ENCODE assay signal across 1 cellular context in the genomic region with DNA sequence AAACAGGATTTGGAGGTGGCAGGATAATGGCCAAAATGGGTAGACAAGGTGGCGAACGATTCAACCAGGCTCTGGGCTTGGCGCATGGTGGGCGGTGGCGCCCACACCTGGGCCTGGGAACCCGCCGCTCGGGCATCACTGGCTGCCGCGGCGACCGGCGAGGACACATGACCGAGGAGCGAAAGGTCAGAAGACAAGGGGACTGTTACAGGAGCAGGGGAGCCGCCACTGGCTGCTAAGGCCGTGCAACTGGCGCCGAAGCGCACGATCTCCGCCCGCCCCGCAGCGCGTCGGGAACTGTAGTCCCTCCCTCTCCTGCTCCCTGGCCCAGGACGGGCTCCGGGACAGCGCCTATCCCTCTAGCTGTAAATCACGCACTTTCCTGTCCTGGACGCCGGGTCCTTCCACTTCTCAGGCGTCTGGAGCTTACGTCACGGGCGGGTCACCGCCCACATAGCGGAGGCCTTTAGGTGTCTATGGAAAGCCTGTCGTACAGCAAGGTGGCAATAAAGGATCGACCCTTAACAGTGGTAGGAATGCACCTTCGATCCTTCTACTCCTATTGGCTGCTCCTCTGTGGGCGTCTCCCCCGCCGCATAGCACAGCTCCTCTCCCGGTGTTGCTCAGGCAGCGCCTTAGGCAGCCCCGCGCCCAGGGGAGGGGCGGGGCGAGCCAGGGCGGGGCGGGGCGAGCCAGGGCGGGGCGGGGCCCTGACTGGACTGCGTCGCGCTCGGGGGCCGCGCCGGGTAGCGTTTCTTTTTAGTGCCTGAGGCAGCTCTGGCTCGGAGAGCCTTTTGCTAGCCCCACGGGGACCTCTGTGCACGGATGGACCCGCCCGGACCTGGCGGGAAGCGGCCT.
A peak's percentile ranks its signal among the peaks of the same experiment; 100 is the strongest.
TF ChIP-seq lines count a peak whose summit lies in the region.

A gene with protein sequence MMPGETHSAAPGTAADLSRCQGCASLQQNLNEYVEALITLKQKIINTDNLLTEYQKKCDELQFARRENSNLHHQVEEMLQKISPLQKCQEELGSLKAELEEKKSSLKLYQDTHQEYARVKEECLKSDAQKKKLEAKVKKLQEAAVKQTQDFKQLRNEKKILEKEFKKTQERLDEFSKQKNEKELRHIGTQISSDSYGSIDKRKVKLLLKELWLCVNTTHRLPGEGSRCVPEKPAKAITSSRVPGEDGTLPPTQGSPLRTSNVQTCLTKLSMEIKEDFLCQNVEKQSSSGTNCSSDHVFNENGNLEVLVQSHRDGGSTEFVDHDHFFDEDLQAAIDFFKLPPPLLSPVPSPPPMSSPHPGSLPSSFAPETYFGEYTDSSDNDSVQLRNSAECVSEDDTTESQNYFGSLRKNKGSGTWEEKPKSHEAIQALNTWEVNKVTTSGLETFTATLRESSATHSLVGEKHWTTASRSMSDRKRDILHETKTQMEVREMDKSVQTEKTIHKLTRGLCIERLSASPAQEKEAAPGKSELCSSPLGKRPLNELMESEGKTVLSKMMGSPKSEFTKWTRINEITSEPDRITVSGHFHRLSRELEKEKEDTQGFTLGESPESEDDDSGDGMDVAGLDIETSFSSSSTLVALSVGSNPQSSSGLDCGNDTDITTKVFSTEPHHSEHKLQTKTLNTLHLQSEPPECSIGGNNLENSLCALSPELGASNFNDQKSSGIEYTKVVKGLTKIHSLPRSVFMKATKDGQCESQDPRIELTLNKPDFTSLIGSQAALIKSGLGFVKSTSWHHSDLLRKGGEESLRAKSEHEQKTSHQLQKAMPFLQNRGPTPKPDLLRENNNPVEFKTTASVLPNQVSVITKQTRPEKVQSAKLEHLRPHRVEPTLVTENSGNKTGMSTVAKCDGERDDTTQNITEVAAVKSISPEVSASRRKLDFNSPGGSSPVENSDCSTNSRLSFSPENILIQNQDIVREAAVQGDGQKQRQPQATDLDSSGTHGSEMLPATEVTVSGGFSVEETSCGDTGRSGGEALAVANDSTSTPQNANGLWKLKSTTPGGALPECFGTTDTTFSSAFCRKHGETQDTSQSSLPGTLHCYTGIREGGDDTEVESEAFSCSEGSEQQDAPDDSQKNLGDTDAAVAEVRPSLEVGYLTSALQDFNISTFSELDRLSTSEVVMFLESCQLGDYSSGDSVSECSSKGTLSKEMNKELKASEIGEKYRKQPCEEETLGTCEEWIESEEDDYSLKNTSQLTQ (N-terminal part only) (plus strand): TSS at position 717 of the 858 bp plus-strand sequence. CDS start 239 bp downstream, outside the sequence.

TF ChIP-seq in K562, 482 proteins besides CTCF, POLR2A, EP300 and RAD21 (continued from another document and continues in another):
- TF ChIP-seq CHCHD3 (CRISPR knock-in tag; IDR thresholded peaks at IDR 0.05) (peak; percentile 30; the same call in 1 of the 2 replicates), ZFP36 (IDR thresholded peaks at IDR 0.05; ENCODE audit: low read depth, low read length, partially characterized antibody) (no peak), CCAR2 (IDR thresholded peaks at IDR 0.05; ENCODE audit: low read depth, low read length) (no peak), MECOM (CRISPR knock-in tag; IDR thresholded peaks at IDR 0.05) (no peak), HMG20B (CRISPR knock-in tag; IDR thresholded peaks at IDR 0.05) (peak; percentile 92; the same call in 1 of the 2 replicates), NR2C2 (CRISPR knock-in tag; IDR thresholded peaks at IDR 0.05) (peak; percentile 68), NR2C2 (tag; IDR thresholded peaks at IDR 0.05) (peak; percentile 98), ZNF785 (CRISPR knock-in tag; IDR thresholded peaks at IDR 0.05) (no peak), KLF13 (tag; IDR thresholded peaks at IDR 0.05; ENCODE audit: borderline replicate concordance, low read depth) (peak; percentile 82; the same call in 1 of the 2 replicates), ZNF354B (CRISPR knock-in tag; IDR thresholded peaks at IDR 0.05) (no peak), ZNF3 (CRISPR knock-in tag; IDR thresholded peaks at IDR 0.05) (no peak), RBM25 (IDR thresholded peaks at IDR 0.05; ENCODE audit: low read depth, low read length, severe bottlenecking) (no peak), POLR3G (IDR thresholded peaks at IDR 0.05; ENCODE audit: extremely low read depth, insufficient read length, insufficient replicate concordance) (no peak), ELF2 (CRISPR knock-in tag; IDR thresholded peaks at IDR 0.05) (no peak; the same call in 1 of the 2 replicates), SREBF1 (IDR thresholded peaks at IDR 0.05; ENCODE audit: borderline replicate concordance, low read depth, low read length) (0 out of 2 replicates have a peak, but pooled peaks have one; percentile 10), YY1 (IDR thresholded peaks at IDR 0.05; ENCODE audit: borderline replicate concordance in 1 of 3, control insufficient read depth in 1 of 3, extremely low read depth in 1 of 3, insufficient read depth in 3 of 3, insufficient read length in 1 of 3, insufficient replicate concordance in 2 of 3, low read depth in 1 of 3, low read length in 2 of 3) (peak in 2 of 3 experiments; percentile 53 to 78), MCM3 (IDR thresholded peaks at IDR 0.05) (no peak), ZNF507 (tag; conservative IDR thresholded peaks at IDR 0.05) (no peak), CREBBP (IDR thresholded peaks at IDR 0.05; ENCODE audit: low read depth, low read length) (no peak), CXXC5 (CRISPR knock-in tag; IDR thresholded peaks at IDR 0.05) (peak; percentile 92), SRSF1 (IDR thresholded peaks at IDR 0.05; ENCODE audit: low read depth, low read length) (no peak), HNRNPK (IDR thresholded peaks at IDR 0.05; ENCODE audit: low read depth, low read length, poor library complexity, severe bottlenecking) (no peak), JUND (IDR thresholded peaks at IDR 0.05; ENCODE audit: borderline replicate concordance, low read depth, low read length) (peak; percentile 70; the same call in 1 of the 2 replicates), JUND (tag; IDR thresholded peaks at IDR 0.05; ENCODE audit: borderline replicate concordance, low read depth, low read length) (peak; percentile 39; the same call in 1 of the 3 replicates), NR3C1 (CRISPR knock-in tag; IDR thresholded peaks at IDR 0.05) (no peak), GABPB2 (CRISPR knock-in tag; conservative IDR thresholded peaks at IDR 0.05) (0 out of 2 replicates have a peak, but pooled peaks have one; percentile 69), ZNF668 (CRISPR knock-in tag; IDR thresholded peaks at IDR 0.05) (no peak), ELF4 (CRISPR knock-in tag; IDR thresholded peaks at IDR 0.05) (no peak), CBFA2T2 (conservative IDR thresholded peaks at IDR 0.05) (no peak), ZFPM2 (CRISPR knock-in tag; IDR thresholded peaks at IDR 0.05) (0 out of 2 replicates have a peak, but pooled peaks have one; percentile 30), SAFB2 (IDR thresholded peaks at IDR 0.05; ENCODE audit: borderline replicate concordance, low read depth, low read length, severe bottlenecking) (no peak), HDAC6 (IDR thresholded peaks at IDR 0.05; ENCODE audit: low read depth, low read length) (no peak), ETS2 (tag; IDR thresholded peaks at IDR 0.05; ENCODE audit: borderline replicate concordance, poor library complexity, severe bottlenecking) (no peak), CCNT2 (IDR thresholded peaks at IDR 0.05; ENCODE audit: borderline replicate concordance, extremely low read depth, insufficient read length, low read depth, low read length) (peak; percentile 71), PML (IDR thresholded peaks at IDR 0.05; ENCODE audit: low read length) (no peak), ZNF175 (CRISPR knock-in tag; IDR thresholded peaks at IDR 0.05; ENCODE audit: low read depth) (no peak; the same call in 1 of the 2 replicates), CBX3 (IDR thresholded peaks at IDR 0.05; ENCODE audit: borderline replicate concordance in 1 of 2, low read length in 2 of 2) (no peak), TAF1 (IDR thresholded peaks at IDR 0.05; ENCODE audit: control insufficient read depth, extremely low read depth, insufficient read depth, low read length, severe bottlenecking) (peak; percentile 44), BRD9 (IDR thresholded peaks at IDR 0.05; ENCODE audit: low read depth, partially characterized antibody) (no peak)
- TF ChIP-seq, protein P1, sequence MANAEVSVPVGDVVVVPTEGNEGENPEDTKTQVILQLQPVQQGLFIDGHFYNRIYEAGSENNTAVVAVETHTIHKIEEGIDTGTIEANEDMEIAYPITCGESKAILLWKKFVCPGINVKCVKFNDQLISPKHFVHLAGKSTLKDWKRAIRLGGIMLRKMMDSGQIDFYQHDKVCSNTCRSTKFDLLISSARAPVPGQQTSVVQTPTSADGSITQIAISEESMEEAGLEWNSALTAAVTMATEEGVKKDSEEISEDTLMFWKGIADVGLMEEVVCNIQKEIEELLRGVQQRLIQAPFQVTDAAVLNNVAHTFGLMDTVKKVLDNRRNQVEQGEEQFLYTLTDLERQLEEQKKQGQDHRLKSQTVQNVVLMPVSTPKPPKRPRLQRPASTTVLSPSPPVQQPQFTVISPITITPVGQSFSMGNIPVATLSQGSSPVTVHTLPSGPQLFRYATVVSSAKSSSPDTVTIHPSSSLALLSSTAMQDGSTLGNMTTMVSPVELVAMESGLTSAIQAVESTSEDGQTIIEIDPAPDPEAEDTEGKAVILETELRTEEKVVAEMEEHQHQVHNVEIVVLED (CRISPR knock-in tag; IDR thresholded peaks at IDR 0.05) = peak; percentile 84
- TF ChIP-seq, protein P2, sequence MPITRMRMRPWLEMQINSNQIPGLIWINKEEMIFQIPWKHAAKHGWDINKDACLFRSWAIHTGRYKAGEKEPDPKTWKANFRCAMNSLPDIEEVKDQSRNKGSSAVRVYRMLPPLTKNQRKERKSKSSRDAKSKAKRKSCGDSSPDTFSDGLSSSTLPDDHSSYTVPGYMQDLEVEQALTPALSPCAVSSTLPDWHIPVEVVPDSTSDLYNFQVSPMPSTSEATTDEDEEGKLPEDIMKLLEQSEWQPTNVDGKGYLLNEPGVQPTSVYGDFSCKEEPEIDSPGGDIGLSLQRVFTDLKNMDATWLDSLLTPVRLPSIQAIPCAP (CRISPR knock-in tag; IDR thresholded peaks at IDR 0.05; ENCODE audit: borderline replicate concordance) = no peak
- TF ChIP-seq, protein P3, sequence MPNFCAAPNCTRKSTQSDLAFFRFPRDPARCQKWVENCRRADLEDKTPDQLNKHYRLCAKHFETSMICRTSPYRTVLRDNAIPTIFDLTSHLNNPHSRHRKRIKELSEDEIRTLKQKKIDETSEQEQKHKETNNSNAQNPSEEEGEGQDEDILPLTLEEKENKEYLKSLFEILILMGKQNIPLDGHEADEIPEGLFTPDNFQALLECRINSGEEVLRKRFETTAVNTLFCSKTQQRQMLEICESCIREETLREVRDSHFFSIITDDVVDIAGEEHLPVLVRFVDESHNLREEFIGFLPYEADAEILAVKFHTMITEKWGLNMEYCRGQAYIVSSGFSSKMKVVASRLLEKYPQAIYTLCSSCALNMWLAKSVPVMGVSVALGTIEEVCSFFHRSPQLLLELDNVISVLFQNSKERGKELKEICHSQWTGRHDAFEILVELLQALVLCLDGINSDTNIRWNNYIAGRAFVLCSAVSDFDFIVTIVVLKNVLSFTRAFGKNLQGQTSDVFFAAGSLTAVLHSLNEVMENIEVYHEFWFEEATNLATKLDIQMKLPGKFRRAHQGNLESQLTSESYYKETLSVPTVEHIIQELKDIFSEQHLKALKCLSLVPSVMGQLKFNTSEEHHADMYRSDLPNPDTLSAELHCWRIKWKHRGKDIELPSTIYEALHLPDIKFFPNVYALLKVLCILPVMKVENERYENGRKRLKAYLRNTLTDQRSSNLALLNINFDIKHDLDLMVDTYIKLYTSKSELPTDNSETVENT (CRISPR knock-in tag; IDR thresholded peaks at IDR 0.05) = peak; percentile 91
- TF ChIP-seq, protein P4, sequence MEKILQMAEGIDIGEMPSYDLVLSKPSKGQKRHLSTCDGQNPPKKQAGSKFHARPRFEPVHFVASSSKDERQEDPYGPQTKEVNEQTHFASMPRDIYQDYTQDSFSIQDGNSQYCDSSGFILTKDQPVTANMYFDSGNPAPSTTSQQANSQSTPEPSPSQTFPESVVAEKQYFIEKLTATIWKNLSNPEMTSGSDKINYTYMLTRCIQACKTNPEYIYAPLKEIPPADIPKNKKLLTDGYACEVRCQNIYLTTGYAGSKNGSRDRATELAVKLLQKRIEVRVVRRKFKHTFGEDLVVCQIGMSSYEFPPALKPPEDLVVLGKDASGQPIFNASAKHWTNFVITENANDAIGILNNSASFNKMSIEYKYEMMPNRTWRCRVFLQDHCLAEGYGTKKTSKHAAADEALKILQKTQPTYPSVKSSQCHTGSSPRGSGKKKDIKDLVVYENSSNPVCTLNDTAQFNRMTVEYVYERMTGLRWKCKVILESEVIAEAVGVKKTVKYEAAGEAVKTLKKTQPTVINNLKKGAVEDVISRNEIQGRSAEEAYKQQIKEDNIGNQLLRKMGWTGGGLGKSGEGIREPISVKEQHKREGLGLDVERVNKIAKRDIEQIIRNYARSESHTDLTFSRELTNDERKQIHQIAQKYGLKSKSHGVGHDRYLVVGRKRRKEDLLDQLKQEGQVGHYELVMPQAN (IDR thresholded peaks at IDR 0.05; ENCODE audit: borderline replicate concordance) = no peak; the same call in 1 of the 2 replicates
- TF ChIP-seq, protein P5, sequence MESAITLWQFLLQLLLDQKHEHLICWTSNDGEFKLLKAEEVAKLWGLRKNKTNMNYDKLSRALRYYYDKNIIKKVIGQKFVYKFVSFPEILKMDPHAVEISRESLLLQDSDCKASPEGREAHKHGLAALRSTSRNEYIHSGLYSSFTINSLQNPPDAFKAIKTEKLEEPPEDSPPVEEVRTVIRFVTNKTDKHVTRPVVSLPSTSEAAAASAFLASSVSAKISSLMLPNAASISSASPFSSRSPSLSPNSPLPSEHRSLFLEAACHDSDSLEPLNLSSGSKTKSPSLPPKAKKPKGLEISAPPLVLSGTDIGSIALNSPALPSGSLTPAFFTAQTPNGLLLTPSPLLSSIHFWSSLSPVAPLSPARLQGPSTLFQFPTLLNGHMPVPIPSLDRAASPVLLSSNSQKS (CRISPR knock-in tag; IDR thresholded peaks at IDR 0.05) = no peak
- TF ChIP-seq, protein P6, sequence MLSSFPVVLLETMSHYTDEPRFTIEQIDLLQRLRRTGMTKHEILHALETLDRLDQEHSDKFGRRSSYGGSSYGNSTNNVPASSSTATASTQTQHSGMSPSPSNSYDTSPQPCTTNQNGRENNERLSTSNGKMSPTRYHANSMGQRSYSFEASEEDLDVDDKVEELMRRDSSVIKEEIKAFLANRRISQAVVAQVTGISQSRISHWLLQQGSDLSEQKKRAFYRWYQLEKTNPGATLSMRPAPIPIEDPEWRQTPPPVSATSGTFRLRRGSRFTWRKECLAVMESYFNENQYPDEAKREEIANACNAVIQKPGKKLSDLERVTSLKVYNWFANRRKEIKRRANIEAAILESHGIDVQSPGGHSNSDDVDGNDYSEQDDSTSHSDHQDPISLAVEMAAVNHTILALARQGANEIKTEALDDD (IDR thresholded peaks at IDR 0.05) = no peak
- TF ChIP-seq, protein P7, sequence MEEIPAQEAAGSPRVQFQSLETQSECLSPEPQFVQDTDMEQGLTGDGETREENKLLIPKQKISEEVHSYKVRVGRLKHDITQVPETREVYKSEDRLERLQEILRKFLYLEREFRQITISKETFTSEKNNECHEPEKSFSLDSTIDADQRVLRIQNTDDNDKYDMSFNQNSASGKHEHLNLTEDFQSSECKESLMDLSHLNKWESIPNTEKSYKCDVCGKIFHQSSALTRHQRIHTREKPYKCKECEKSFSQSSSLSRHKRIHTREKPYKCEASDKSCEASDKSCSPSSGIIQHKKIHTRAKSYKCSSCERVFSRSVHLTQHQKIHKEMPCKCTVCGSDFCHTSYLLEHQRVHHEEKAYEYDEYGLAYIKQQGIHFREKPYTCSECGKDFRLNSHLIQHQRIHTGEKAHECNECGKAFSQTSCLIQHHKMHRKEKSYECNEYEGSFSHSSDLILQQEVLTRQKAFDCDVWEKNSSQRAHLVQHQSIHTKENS (CRISPR knock-in tag; IDR thresholded peaks at IDR 0.05) = no peak
- TF ChIP-seq, protein P8, sequence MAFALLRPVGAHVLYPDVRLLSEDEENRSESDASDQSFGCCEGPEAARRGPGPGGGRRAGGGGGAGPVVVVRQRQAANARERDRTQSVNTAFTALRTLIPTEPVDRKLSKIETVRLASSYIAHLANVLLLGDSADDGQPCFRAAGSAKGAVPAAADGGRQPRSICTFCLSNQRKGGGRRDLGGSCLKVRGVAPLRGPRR (CRISPR knock-in tag; IDR thresholded peaks at IDR 0.05) = no peak
